15 cellular contexts compared by ENCODE assay signal in genomic region chr4:1323635-1324442, GRCh38. TPM values are rescaled to one million over a fixed set of nuclear protein-coding genes. Genes with fewer than 3 reads are reported as not detected.
DNase-seq lines count a peak whose midpoint lies in the region; ATAC-seq, FAIRE-seq and TF ChIP-seq lines count a peak whose summit lies in the region.
"Had no signal": no experiment of that assay in that cellular context is flagged by ENCODE, and none has a peak within 500 bp of the region (broad histone marks: within the 10 kb centered on the region; RNA-seq: fewer than 3 reads in every experiment).

No MANE protein-coding gene starts in this region.

- H3K9me3 ChIP-seq in K562 (replicated peaks; ENCODE audit: control insufficient read depth, insufficient read depth, low read depth, low read length): no peaks in the 10 kb centered on the region
- H3K9me3 ChIP-seq: Caco-2, suprapubic skin had no signal

- H3K9me1 ChIP-seq in K562 (ENCODE audit: control insufficient read depth, insufficient read depth, low read length): no peaks in the 10 kb centered on the region

- no peak for ATAC-seq in K562
- no peak for ATAC-seq in GM19452 (IDR thresholded peaks at IDR 0.05; ENCODE audit: unreplicated experiment)
- ATAC-seq: activated CD4-positive, CD25-positive, alpha-beta regulatory T cell treated with anti-CD3 and anti-CD28 coated beads, Interleukin-2, amount 50 U/mL, for 24 hours had no signal

- H3K36me3 ChIP-seq in K562 (ENCODE audit: control insufficient read depth, insufficient read depth, low read length): peaks cover 79% of the 10 kb centered on the region; the same call in 2 of the 3 replicates

- H3K79me2 ChIP-seq in K562 (ENCODE audit: control insufficient read depth, insufficient read depth, low read length): no peaks in the 10 kb centered on the region

- H3K27me3 ChIP-seq in K562 (ENCODE audit: control insufficient read depth in 2 of 2, insufficient read depth in 2 of 2, low read length in 2 of 2): no peaks in the 10 kb centered on the region
- H3K27me3 ChIP-seq: suprapubic skin had no signal

- DNase-seq in AG09319 (ENCODE audit: extremely low read depth, low read depth) (peak; percentile 57), K562 (ENCODE audit: extremely low read depth in 1 of 4, low spot score in 3 of 4) (no peak), kidney tubule cell (ENCODE audit: low spot score) (peak; percentile 96), OCI-M1 (lab: John Stamatoyannopoulos, UW) (no peak), progenitor cell of endocrine pancreas (ENCODE audit: low spot score, unreplicated experiment) (no peak), AML-193 (lab: John Stamatoyannopoulos, UW) (no peak)
- DNase-seq: Caco-2; effector CD8-positive, alpha-beta T cell; NCI-H1105 treated with DMSO at 0.1 percent for 48 hours had no signal

- CTCF ChIA-PET in K562 (lab: Yijun Ruan, JAX; ENCODE audit: low intra/inter-chr PET ratio): no interaction called here

- H4K20me1 ChIP-seq in K562 (replicated peaks; ENCODE audit: control insufficient read depth, insufficient read depth, low read length): no peaks in the 10 kb centered on the region

- no peak overlapping the region for H3K27ac Mint-ChIP-seq in progenitor cell of endocrine pancreas

- H3K36me3 Mint-ChIP-seq in progenitor cell of endocrine pancreas (ENCODE audit: insufficient read depth): peaks cover 14% of the 10 kb centered on the region

- no peak overlapping the region for H3K4me3 Mint-ChIP-seq in progenitor cell of endocrine pancreas (ENCODE audit: low read depth)
- H3K4me3 Mint-ChIP-seq: neural crest cell had no signal

- no peak overlapping the region for H3K4me2 ChIP-seq in K562 (ENCODE audit: insufficient read depth, low read length)

- no peaks in the 10 kb centered on the region for H3K27me3 Mint-ChIP-seq in progenitor cell of endocrine pancreas

- H3K4me1 ChIP-seq in K562 (replicated peaks in 1 of 2; ENCODE audit: control insufficient read depth in 2 of 2, insufficient read depth in 2 of 2, low read length in 2 of 2): no peaks in the 10 kb centered on the region; a peak in 1 of 5 replicates
- H3K4me1 ChIP-seq: Caco-2, suprapubic skin had no signal

- H3K9me3 Mint-ChIP-seq in progenitor cell of endocrine pancreas (ENCODE audit: low read depth): no peaks in the 10 kb centered on the region

- TF ChIP-seq EP300 in Ishikawa (IDR thresholded peaks at IDR 0.05; ENCODE audit: borderline replicate concordance) (peak; percentile 1; the same call in 1 of the 2 replicates), K562 (IDR thresholded peaks at IDR 0.05; ENCODE audit: low read length) (no peak)

- no peak for TF ChIP-seq RAD21 in Ishikawa (IDR thresholded peaks at IDR 0.05; ENCODE audit: low read depth)
- no peak for TF ChIP-seq RAD21 in K562 (CRISPR knock-in tag; conservative IDR thresholded peaks at IDR 0.05 in 1 of 2, IDR thresholded peaks at IDR 0.05 in 1 of 2)

- in situ Hi-C loops in K562 (cut with MboI): no loop called here

- H3K27ac ChIP-seq in K562 (ENCODE audit: extremely low read depth, low read depth, low read length): no peak overlapping the region
- H3K27ac ChIP-seq: suprapubic skin had no signal

- WGBS in K562 (ENCODE audit: insufficient coverage, low coverage, missing lambda C conversion rate): 90% methylated on average over 11 of the region's 11 CpGs

- TF ChIP-seq CTCF in AG09319 (IDR thresholded peaks at IDR 0.05; ENCODE audit: low read depth, low read length): no peak
- TF ChIP-seq CTCF in K562 (IDR thresholded peaks at IDR 0.05 in 2 of 3, conservative IDR thresholded peaks at IDR 0.05 in 1 of 3; ENCODE audit: insufficient read depth in 2 of 3, low read depth in 1 of 3, low read length in 3 of 3): no peak
- TF ChIP-seq CTCF in progenitor cell of endocrine pancreas (IDR thresholded peaks at IDR 0.05; ENCODE audit: unreplicated experiment): no peak

- TF ChIP-seq POLR2A in K562 (conservative IDR thresholded peaks at IDR 0.05): no peak

- no peak overlapping the region for H3K9ac ChIP-seq in K562 (ENCODE audit: insufficient read depth in 1 of 2, low read depth in 2 of 2, low read length in 2 of 2)

- intact Hi-C loops in K562 (cut with micrococcal nuclease): no loop called here

- FAIRE-seq in K562 (lab: Jason Lieb, UNC): no peak
- FAIRE-seq: GM18507 had no signal

- POLR2A ChIA-PET in K562 (lab: Yijun Ruan, JAX): no interaction called here

- H3K4me3 ChIP-seq in K562: no peak overlapping the region
- H3K4me3 ChIP-seq: suprapubic skin had no signal

- no peaks in the 10 kb centered on the region for H3K4me1 Mint-ChIP-seq in progenitor cell of endocrine pancreas (ENCODE audit: low read depth)
- H3K4me1 Mint-ChIP-seq: neural crest cell had no signal

- H2AFZ ChIP-seq in K562 (ENCODE audit: low read depth, low read length): no peak overlapping the region

- BruUV-seq in K562 (replicated peaks; lab: Mats Ljungman, UMichigan): no TSS peak

TF ChIP-seq in Ishikawa, 13 proteins besides CTCF, POLR2A, EP300 and RAD21:
- TF ChIP-seq CEBPB (IDR thresholded peaks at IDR 0.05): no peak

TF ChIP-seq in K562, 482 proteins besides CTCF, POLR2A, EP300 and RAD21:
- TF ChIP-seq STAT5A (IDR thresholded peaks at IDR 0.05; ENCODE audit: borderline replicate concordance, low read length): peak; percentile 29; the same call in 1 of the 2 replicates
- TF ChIP-seq, protein P1, sequence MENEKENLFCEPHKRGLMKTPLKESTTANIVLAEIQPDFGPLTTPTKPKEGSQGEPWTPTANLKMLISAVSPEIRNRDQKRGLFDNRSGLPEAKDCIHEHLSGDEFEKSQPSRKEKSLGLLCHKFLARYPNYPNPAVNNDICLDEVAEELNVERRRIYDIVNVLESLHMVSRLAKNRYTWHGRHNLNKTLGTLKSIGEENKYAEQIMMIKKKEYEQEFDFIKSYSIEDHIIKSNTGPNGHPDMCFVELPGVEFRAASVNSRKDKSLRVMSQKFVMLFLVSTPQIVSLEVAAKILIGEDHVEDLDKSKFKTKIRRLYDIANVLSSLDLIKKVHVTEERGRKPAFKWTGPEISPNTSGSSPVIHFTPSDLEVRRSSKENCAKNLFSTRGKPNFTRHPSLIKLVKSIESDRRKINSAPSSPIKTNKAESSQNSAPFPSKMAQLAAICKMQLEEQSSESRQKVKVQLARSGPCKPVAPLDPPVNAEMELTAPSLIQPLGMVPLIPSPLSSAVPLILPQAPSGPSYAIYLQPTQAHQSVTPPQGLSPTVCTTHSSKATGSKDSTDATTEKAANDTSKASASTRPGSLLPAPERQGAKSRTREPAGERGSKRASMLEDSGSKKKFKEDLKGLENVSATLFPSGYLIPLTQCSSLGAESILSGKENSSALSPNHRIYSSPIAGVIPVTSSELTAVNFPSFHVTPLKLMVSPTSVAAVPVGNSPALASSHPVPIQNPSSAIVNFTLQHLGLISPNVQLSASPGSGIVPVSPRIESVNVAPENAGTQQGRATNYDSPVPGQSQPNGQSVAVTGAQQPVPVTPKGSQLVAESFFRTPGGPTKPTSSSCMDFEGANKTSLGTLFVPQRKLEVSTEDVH (IDR thresholded peaks at IDR 0.05; ENCODE audit: low read depth, partially characterized antibody): no peak
TF ChIP-seq in K562: peak in this region for 1.

RNA-seq across cellular contexts. Expression of gene UVSSA, which starts 23.2 kb away (rescaled TPM):
- 74.2 and 130 TPM in 2 replicates for total RNA-seq in K562 (2011; cell fraction: chromatin; rRNA removed; ENCODE audit: low replicate concordance)
- total RNA-seq in K562 (2011; cell fraction: nucleolus; rRNA removed): 56.7 and 60.5 TPM in 2 replicates
- 48.0 and 51.4 TPM in 2 replicates for total RNA-seq in K562 (2011; cell fraction: nucleoplasm; rRNA removed)
- total RNA-seq in K562 (2014; rRNA removed) (4.5 and 5.4 TPM in 2 replicates), K562 (2014; rRNA removed; fragmentation: Illumina TruSeq; extraction: Trizol) (1.5 TPM in 2 replicates), K562 (2015; rRNA removed; fragmentation: Illumina TruSeq; extraction: Trizol) (2.6 and 2.9 TPM in 2 replicates), K562 (2021) (12.4 and 14.6 TPM in 2 replicates), progenitor cell of endocrine pancreas (32.5 and 39.5 TPM in 2 replicates)
- polyA plus RNA-seq in K562 (2011; rRNA removed) (3.5 and 7.2 TPM in 2 replicates), K562 (2014; fragmentation: Illumina TruSeq; extraction: Trizol) (3.3 and 4.7 TPM in 2 replicates), K562 (2014; fragmentation: Nextera tagmentation; extraction: Ambion mirVana) (under 1 TPM; 0.21 to 0.27 TPM), K562 (2014; rRNA removed) (5.8 and 9.2 TPM in 2 replicates)
- 3.2 and 3.4 TPM in 2 replicates for polyA plus RNA-seq in K562 (2011; cell fraction: cytosol; rRNA removed)
- 46.4 and 58.8 TPM in 2 replicates for polyA plus RNA-seq in K562 (2011; cell fraction: nucleus; rRNA removed)
- polyA plus RNA-seq in K562 (2012): 5.4 and 8.3 TPM in 2 replicates
- polyA minus RNA-seq in K562 (2011; rRNA and poly(A)+ RNA removed): 2.9 and 3.6 TPM in 2 replicates
- polyA minus RNA-seq in K562 (2011; cell fraction: cytosol; rRNA and poly(A)+ RNA removed): 3.3 TPM in 2 replicates
- 12.8 and 18.4 TPM in 2 replicates for polyA minus RNA-seq in K562 (2011; cell fraction: nucleus; rRNA and poly(A)+ RNA removed)

RNA-seq across cellular contexts. Expression of gene MAEA, which starts 34.1 kb away (rescaled TPM):
- 97.9 and 170 TPM in 2 replicates for total RNA-seq in K562 (2011; cell fraction: chromatin; rRNA removed; ENCODE audit: low replicate concordance)
- 114 and 125 TPM in 2 replicates for total RNA-seq in K562 (2011; cell fraction: nucleolus; rRNA removed)
- 91.9 and 96.7 TPM in 2 replicates for total RNA-seq in K562 (2011; cell fraction: nucleoplasm; rRNA removed)
- total RNA-seq in K562 (2014; rRNA removed) (63.2 and 104 TPM in 2 replicates), K562 (2014; rRNA removed; fragmentation: Illumina TruSeq; extraction: Trizol) (18.7 and 20.5 TPM in 2 replicates), K562 (2015; rRNA removed; fragmentation: Illumina TruSeq; extraction: Trizol) (45.0 and 48.7 TPM in 2 replicates), K562 (2021) (84.4 and 86.5 TPM in 2 replicates), progenitor cell of endocrine pancreas (77.8 and 81.3 TPM in 2 replicates)
- polyA plus RNA-seq in K562 (2011; rRNA removed) (59.3 and 60.8 TPM in 2 replicates), K562 (2014; fragmentation: Illumina TruSeq; extraction: Trizol) (34.3 and 57.0 TPM in 2 replicates), K562 (2014; fragmentation: Nextera tagmentation; extraction: Ambion mirVana) (1 to 10 TPM; 2.1 to 4.7 TPM), K562 (2014; rRNA removed) (72.5 and 74.7 TPM in 2 replicates)
- 74.2 and 137 TPM in 2 replicates for polyA plus RNA-seq in K562 (2011; cell fraction: cytosol; rRNA removed)
- polyA plus RNA-seq in K562 (2011; cell fraction: nucleus; rRNA removed): 133 and 220 TPM in 2 replicates
- polyA plus RNA-seq in K562 (2012): 70.1 and 73.0 TPM in 2 replicates
- polyA minus RNA-seq in K562 (2011; rRNA and poly(A)+ RNA removed): 25.7 and 39.9 TPM in 2 replicates
- polyA minus RNA-seq in K562 (2011; cell fraction: cytosol; rRNA and poly(A)+ RNA removed): 62.0 and 64.6 TPM in 2 replicates
- 51.3 and 58.3 TPM in 2 replicates for polyA minus RNA-seq in K562 (2011; cell fraction: nucleus; rRNA and poly(A)+ RNA removed)

Comparison
In these comparisons a context has a peak if more than half of its experiments do, and no peak if none do; other contexts are left out.
1. DNase-seq: peak in AG09319 (single experiment) and kidney tubule cell (single experiment); none in K562 (0 of 4), OCI-M1 (single experiment), progenitor cell of endocrine pancreas (single experiment) and AML-193 (0 of 2).